1 cellular context compared by ENCODE assay signal in genomic region chr3:157130138-157130880, GRCh38.
TF ChIP-seq lines count a peak whose summit lies in the region.

No MANE protein-coding gene starts in this region.

TF ChIP-seq in H1, 55 proteins besides CTCF, POLR2A, EP300 and RAD21 (continued from another document):
- TF ChIP-seq CHD7 (IDR thresholded peaks at IDR 0.05; ENCODE audit: insufficient replicate concordance, low read length) (no peak), GABPA (IDR thresholded peaks at IDR 0.05; ENCODE audit: borderline replicate concordance, insufficient read depth, low read length) (no peak), ASH2L (IDR thresholded peaks at IDR 0.05; ENCODE audit: low read length) (peak; percentile 56), SAP30 (IDR thresholded peaks at IDR 0.05; ENCODE audit: insufficient read depth, insufficient replicate concordance, low read length) (no peak), BACH1 (IDR thresholded peaks at IDR 0.05; ENCODE audit: low read length) (peak; percentile 9; the same call in 1 of the 2 replicates), CHD1 (IDR thresholded peaks at IDR 0.05; ENCODE audit: low read depth, low read length) (no peak), EGR1 (IDR thresholded peaks at IDR 0.05; ENCODE audit: borderline replicate concordance, low read depth, low read length) (no peak), RNF2 (IDR thresholded peaks at IDR 0.05; ENCODE audit: borderline replicate concordance, low read depth, low read length, missing control alignments, poor library complexity, severe bottlenecking) (no peak), ZNF274 (IDR thresholded peaks at IDR 0.05; ENCODE audit: borderline replicate concordance, extremely low read depth, low read length) (no peak), TAF1 (IDR thresholded peaks at IDR 0.05; ENCODE audit: low read depth, low read length) (no peak), MAFK (IDR thresholded peaks at IDR 0.05; ENCODE audit: low read depth, low read length) (no peak), KDM4A (IDR thresholded peaks at IDR 0.05; ENCODE audit: low read depth, low read length, severe bottlenecking) (no peak), ATF3 (IDR thresholded peaks at IDR 0.05; ENCODE audit: insufficient read depth, low read depth, low read length) (no peak), SP1 (IDR thresholded peaks at IDR 0.05; ENCODE audit: low read depth, low read length) (0 out of 2 replicates have a peak, but pooled peaks have one; percentile 21), RXRA (IDR thresholded peaks at IDR 0.05; ENCODE audit: insufficient read depth, low read depth, low read length) (no peak), NANOG (IDR thresholded peaks at IDR 0.05; ENCODE audit: insufficient read depth, low read depth, low read length, poor library complexity, severe bottlenecking) (no peak), RFX5 (IDR thresholded peaks at IDR 0.05; ENCODE audit: borderline replicate concordance, low read depth, low read length) (no peak), BCL11A (IDR thresholded peaks at IDR 0.05; ENCODE audit: low read depth in 2 of 2, low read length in 2 of 2) (no peak), USF2 (IDR thresholded peaks at IDR 0.05; ENCODE audit: low read length) (no peak), CEBPB (IDR thresholded peaks at IDR 0.05; ENCODE audit: low read depth, low read length) (no peak), JUND (IDR thresholded peaks at IDR 0.05; ENCODE audit: low read length) (0 out of 2 replicates have a peak, but pooled peaks have one; percentile 42), TCF12 (IDR thresholded peaks at IDR 0.05; ENCODE audit: low read depth, low read length) (no peak)
